In genomic region chr1:205568469-205569361, GRCh38 we compare ENCODE assay signal across 8 cellular contexts.
DNase-seq lines count a peak whose midpoint lies in the region; ATAC-seq and TF ChIP-seq lines count a peak whose summit lies in the region.

No MANE protein-coding gene starts in this region.

- H3K4me1 ChIP-seq in iPS-15b (ENCODE audit: control insufficient read depth, insufficient read depth, low read length): peaks cover 9% of the 10 kb centered on the region
- no peaks in the 10 kb centered on the region for H3K4me1 ChIP-seq in skeletal muscle tissue (ENCODE audit: control insufficient read depth in 3 of 3, insufficient read depth in 3 of 3, low read length in 3 of 3)

- ATAC-seq in GM21390 (IDR thresholded peaks at IDR 0.05; ENCODE audit: unreplicated experiment) (no peak), HG03196 (IDR thresholded peaks at IDR 0.05; ENCODE audit: unreplicated experiment) (no peak)

- H3K36me3 ChIP-seq in iPS-15b (ENCODE audit: control insufficient read depth, insufficient read depth, low read length) (no peaks in the 10 kb centered on the region), skeletal muscle tissue (ENCODE audit: control insufficient read depth in 3 of 3, insufficient read depth in 3 of 3, low read length in 3 of 3) (no peaks in the 10 kb centered on the region)

- in situ Hi-C loops in GM13977 (cut with MboI; ENCODE audit: low pct_unique_long_range_greater_than_20kb, low sequenced_read_pairs, unreplicated experiment): no loop called here

- DNase-seq in GM13977 (ENCODE audit: low spot score) (peak; percentile 42), NCI-H1694 (lab: John Stamatoyannopoulos, UW) (no peak), EL (no peak)
- DNase-seq in activated CD8-positive, alpha-beta memory T cell treated with anti-CD3 and anti-CD28 coated beads, Interleukin-2, amount 50 U/mL, for 48 hours: peak; percentile 54

- H3K9me3 ChIP-seq in iPS-15b (ENCODE audit: control insufficient read depth, insufficient read depth, low read length) (no peaks in the 10 kb centered on the region), skeletal muscle tissue (ENCODE audit: control insufficient read depth in 3 of 3, low read length in 3 of 3) (no peaks in the 10 kb centered on the region)

- H3K9ac ChIP-seq in iPS-15b (ENCODE audit: low read depth, low read length): no peak overlapping the region
- H3K9ac ChIP-seq in skeletal muscle tissue (ENCODE audit: low read depth in 1 of 3, low read length in 3 of 3): peak overlapping the region in 1 of 3 donors; percentile 45

- H3K27ac ChIP-seq in skeletal muscle tissue (ENCODE audit: low read depth, low read length): no peak overlapping the region

- H3K4me3 ChIP-seq in iPS-15b (ENCODE audit: low read depth, low read length) (peak overlapping the region; percentile 78), skeletal muscle tissue (ENCODE audit: low read length in 3 of 3) (peak overlapping the region in 2 of 3 donors; percentile 58 to 63)

- TF ChIP-seq CTCF in GM13977 (IDR thresholded peaks at IDR 0.05; ENCODE audit: extremely low read depth, insufficient read depth, missing control alignments): no peak

- H3K27me3 ChIP-seq in iPS-15b (ENCODE audit: control insufficient read depth, insufficient read depth, low read length) (peaks cover 72% of the 10 kb centered on the region), skeletal muscle tissue (ENCODE audit: control insufficient read depth in 3 of 3, insufficient read depth in 3 of 3, low read length in 3 of 3) (peaks cover 37 to 44% (median 43%) of the 10 kb centered on the region in 3 donors)

Comparison
In these comparisons a context has a peak if more than half of its experiments do, and no peak if none do; other contexts are left out.
1. DNase-seq: peak in GM13977 (single experiment) and activated CD8-positive, alpha-beta memory T cell treated with anti-CD3 and anti-CD28 coated beads, Interleukin-2, amount 50 U/mL, for 48 hours (single experiment); none in NCI-H1694 (single experiment) and EL (single experiment).